Comparison of ENCODE assay signal across 8 cellular contexts in the genomic region with DNA sequence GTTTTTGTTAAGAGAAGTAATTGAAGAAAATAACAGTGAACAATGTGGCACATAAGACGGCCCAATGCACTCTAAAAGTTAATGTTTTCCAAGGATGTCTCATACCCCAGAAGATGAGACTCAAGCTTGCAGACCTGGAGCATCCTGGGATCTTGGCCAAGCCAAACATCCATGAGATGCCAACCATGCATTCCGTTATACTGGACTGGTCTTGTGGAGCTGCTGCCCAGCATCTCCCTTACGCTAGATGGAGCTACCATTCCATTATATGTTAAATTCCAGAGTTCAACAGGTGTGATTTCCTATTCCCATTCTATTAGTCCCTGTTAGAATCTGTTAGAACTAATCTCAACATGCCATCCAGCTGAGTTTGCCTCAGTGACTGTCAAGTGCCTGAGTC.
A peak's percentile ranks its signal among the peaks of the same experiment; 100 is the strongest.
DNase-seq lines count a peak whose midpoint lies in the region; ATAC-seq and TF ChIP-seq lines count a peak whose summit lies in the region.

No MANE protein-coding gene starts in this region.

- H3K27ac ChIP-seq in A673 (ENCODE audit: low read depth, low read length, poor library complexity, severe bottlenecking), result no peak overlapping the region

- ATAC-seq in HG02798 (IDR thresholded peaks at IDR 0.05; ENCODE audit: poor library complexity, unreplicated experiment) (no peak), GM21423 (IDR thresholded peaks at IDR 0.05; ENCODE audit: unreplicated experiment) (no peak)
- ATAC-seq in activated CD4-positive, CD25-positive, alpha-beta regulatory T cell treated with anti-CD3 and anti-CD28 coated beads, Interleukin-2, amount 50 U/mL, for 24 hours, result no peak

- intact Hi-C loops in A673 (cut with micrococcal nuclease; ENCODE audit: unreplicated experiment), result loop anchor here (1.0 kb wide), 1 partner anchor 295 kb away; no protein-coding TSS in a partner anchor

- H3K27me3 ChIP-seq in A673 (replicated peaks; ENCODE audit: insufficient read depth, low read depth, low read length, poor library complexity), result no peaks in the 10 kb centered on the region

- CTCF ChIA-PET in A673 (lab: Charles Lee), result interaction anchor here (0.8 to 1.3 kb wide), 4 partner anchors 65 to 703 kb away, joined by 3 to 5 read pairs (median 4); no protein-coding TSS in a partner anchor

- peaks cover 4% of the 10 kb centered on the region for H3K9me3 ChIP-seq in A673 (ENCODE audit: low read depth, low read length, poor library complexity, severe bottlenecking)

- DNase-seq in A673 (ENCODE audit: low spot score) (peak; percentile 74), H4 (ENCODE audit: low spot score) (peak; percentile 11), RKO (ENCODE audit: low spot score) (peak; percentile 71), glomerular visceral epithelial cell (ENCODE audit: extremely low spot score) (peak; percentile 96), ecto neural progenitor cell (ENCODE audit: low spot score) (no peak)

- no peaks in the 10 kb centered on the region for H3K36me3 ChIP-seq in A673 (ENCODE audit: insufficient read depth, low read length, poor library complexity, severe bottlenecking)

- no TSS peak for BruUV-seq in A673 (replicated peaks; lab: Mats Ljungman, UMichigan)

- H3K4me1 ChIP-seq in A673 (ENCODE audit: insufficient read depth, low read length, poor library complexity, severe bottlenecking), result peaks cover 5% of the 10 kb centered on the region

- peak; percentile 72 for TF ChIP-seq CTCF in A673 (conservative IDR thresholded peaks at IDR 0.05; ENCODE audit: low read depth, low read length)

- H3K4me3 ChIP-seq in A673 (ENCODE audit: low read depth, low read length, poor library complexity, severe bottlenecking), result no peak overlapping the region

- POLR2A ChIA-PET in A673 (lab: Charles Lee; ENCODE audit: low non-redundant PET), result no interaction called here
